In the genomic region with DNA sequence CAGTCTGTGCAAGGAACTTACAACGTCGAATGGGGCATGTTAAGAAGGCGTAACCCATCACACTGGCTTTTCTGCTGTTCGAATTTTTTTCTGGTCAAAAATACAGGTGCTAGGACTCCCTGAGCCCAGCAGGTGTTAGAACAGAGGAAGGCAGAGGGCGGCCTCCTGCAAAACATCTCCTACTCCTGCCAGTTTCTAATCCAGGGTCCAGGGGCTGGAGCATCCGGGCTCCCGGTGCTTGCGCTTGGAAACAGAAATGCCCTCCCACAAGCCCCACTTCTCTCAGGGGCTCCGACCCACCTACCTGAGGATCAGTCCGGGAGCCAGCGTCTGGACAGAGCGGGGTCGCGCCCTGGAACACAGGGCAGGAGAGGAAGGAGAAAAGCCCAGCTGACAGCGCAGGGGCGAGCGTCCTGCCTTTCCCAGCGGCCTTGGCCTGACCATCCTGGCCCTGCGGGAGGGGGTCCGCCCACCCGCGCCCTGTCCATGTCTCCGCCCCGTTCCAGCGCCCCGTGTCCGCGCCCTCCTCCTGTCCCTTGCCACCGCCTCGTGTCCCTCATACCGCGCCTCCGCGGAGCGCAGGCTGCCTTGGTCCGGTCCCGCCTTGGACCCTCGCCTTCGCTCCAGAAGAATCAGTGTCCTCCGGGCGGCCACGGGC, we compare ENCODE assay signal across 16 cellular contexts. TPM values are rescaled to one million over a fixed set of nuclear protein-coding genes. Genes with fewer than 3 reads are reported as not detected.
A peak's percentile ranks its signal among the peaks of the same experiment; 100 is the strongest.
DNase-seq lines count a peak whose midpoint lies in the region; ATAC-seq and TF ChIP-seq lines count a peak whose summit lies in the region.
"Had no signal": no experiment of that assay in that cellular context is flagged by ENCODE, and none has a peak within 500 bp of the region (broad histone marks: within the 10 kb centered on the region; RNA-seq: fewer than 3 reads in every experiment).

No MANE protein-coding gene starts in this region.

- H3K4me1 Mint-ChIP-seq in CD4-positive, alpha-beta T cell (ENCODE audit: low read depth) = no peaks in the 10 kb centered on the region

- intact Hi-C loops in left lung (cut with DNase I) = no loop called here
- intact Hi-C loops in CD4-positive, alpha-beta T cell (cut with DNase I, micrococcal nuclease) = no loop called here

- H3K36me3 ChIP-seq in HUES64 (ENCODE audit: insufficient read depth, low read length) (no peaks in the 10 kb centered on the region), left lung (no peaks in the 10 kb centered on the region), smooth muscle cell (ENCODE audit: low read depth) (no peaks in the 10 kb centered on the region)
- H3K36me3 ChIP-seq: ascending aorta, gastroesophageal sphincter, SJCRH30, spleen had no signal

- H3K27ac ChIP-seq in HUES64 (ENCODE audit: low read depth, low read length) (no peak overlapping the region), left lung (no peak overlapping the region), smooth muscle cell (ENCODE audit: low read depth) (no peak overlapping the region)
- no peak overlapping the region for H3K27ac ChIP-seq in CD4-positive, alpha-beta T cell (ENCODE audit: low read depth, low read length)
- H3K27ac ChIP-seq: ascending aorta, gastroesophageal sphincter, SJCRH30, spleen had no signal

- 81% methylated on average over 42 of the region's 42 CpGs for WGBS in HUES64
- WGBS in smooth muscle cell (ENCODE audit: low lambda C conversion rate) = 48% methylated on average over 33 of the region's 42 CpGs

- no peak overlapping the region for H2AFZ ChIP-seq in smooth muscle cell (ENCODE audit: low read depth)

- H3K4me3 Mint-ChIP-seq in CD4-positive, alpha-beta T cell = no peak overlapping the region
- H3K4me3 Mint-ChIP-seq: activated CD8-positive, alpha-beta T cell treated with anti-CD3 and anti-CD28 coated beads, Interleukin-2, amount 10 ng/mL, durations not matched to agents 7 days and 5 days had no signal

- H3K9ac ChIP-seq in HUES64 (ENCODE audit: low read depth, low read length) (no peak overlapping the region), smooth muscle cell (ENCODE audit: low read depth) (no peak overlapping the region)

- H3K9me3 ChIP-seq in HUES64 (ENCODE audit: insufficient read depth, low read depth, low read length) (no peaks in the 10 kb centered on the region), left lung (peaks cover 0 to 3% of the 10 kb centered on the region in 2 donors), smooth muscle cell (replicated peaks; ENCODE audit: low read depth) (no peaks in the 10 kb centered on the region)
- H3K9me3 ChIP-seq in CD4-positive, alpha-beta T cell (ENCODE audit: control insufficient read depth, low read length) = no peaks in the 10 kb centered on the region
- H3K9me3 ChIP-seq: ascending aorta, SJCRH30 had no signal

- CTCF ChIA-PET in CD4-positive, alpha-beta T cell (lab: Charles Lee) = no interaction called here

- no peaks in the 10 kb centered on the region for H3F3A ChIP-seq in smooth muscle cell (ENCODE audit: low read depth)

- H3K4me1 ChIP-seq in HUES64 (ENCODE audit: insufficient read depth, low read length) (no peaks in the 10 kb centered on the region), left lung (no peaks in the 10 kb centered on the region), smooth muscle cell (ENCODE audit: low read depth) (no peaks in the 10 kb centered on the region)
- H3K4me1 ChIP-seq: ascending aorta, gastroesophageal sphincter, SJCRH30, spleen had no signal

- POLR2A ChIA-PET in CD4-positive, alpha-beta T cell (lab: Charles Lee) = no interaction called here

- H3K27me3 Mint-ChIP-seq in CD4-positive, alpha-beta T cell = peaks cover 4% of the 10 kb centered on the region

- peak; percentile 2 for DNase-seq in epithelial cell of esophagus (ENCODE audit: low read depth)
- peak in 1 of 2 donors; percentile 79 for DNase-seq in left lung
- DNase-seq in smooth muscle cell (lab: John Stamatoyannopoulos, UW; ENCODE audit: unreplicated experiment) = no peak
- no peak for DNase-seq in NCI-H187 treated with DMSO at 0.1 percent for 48 hours (lab: John Stamatoyannopoulos, UW)
- no peak for DNase-seq in activated naive CD4-positive, alpha-beta T cell treated with Interleukin-2 at 50 U/mL for 16 hours
- no peak for DNase-seq in CD4-positive, alpha-beta T cell
- DNase-seq: activated CD8-positive, alpha-beta T cell treated with anti-CD3 and anti-CD28 coated beads, Interleukin-2, amount 10 ng/mL, durations not matched to agents 7 days and 5 days; activated effector memory CD4-positive, alpha-beta T cell treated with Interleukin-2 at 50 U/mL for 16 hours; effector CD4-positive, alpha-beta T cell; left ventricle myocardium superior; SJCRH30; spleen had no signal

- TF ChIP-seq CTCF in epithelial cell of esophagus (IDR thresholded peaks at IDR 0.05; ENCODE audit: insufficient read depth, low read depth, low read length, missing control alignments) (no peak), left lung (IDR thresholded peaks at IDR 0.05) (no peak), smooth muscle cell (IDR thresholded peaks at IDR 0.05; ENCODE audit: borderline replicate concordance, insufficient read depth, poor library complexity, severe bottlenecking) (no peak)
- TF ChIP-seq CTCF in CD4-positive, alpha-beta T cell (IDR thresholded peaks at IDR 0.05) = no peak

- peak overlapping the region; percentile 51 for H3K4me2 ChIP-seq in smooth muscle cell

- H3K27me3 ChIP-seq in HUES64 (ENCODE audit: insufficient read depth, low read length) (peaks cover 16% of the 10 kb centered on the region), left lung (peaks cover 0 to 13% of the 10 kb centered on the region in 2 donors), smooth muscle cell (ENCODE audit: low read depth) (peaks cover 28% of the 10 kb centered on the region)
- H3K27me3 ChIP-seq in CD4-positive, alpha-beta T cell (ENCODE audit: control insufficient read depth, insufficient read depth, low read length) = no peaks in the 10 kb centered on the region
- H3K27me3 ChIP-seq: ascending aorta had no signal

- H4K20me1 ChIP-seq in smooth muscle cell (ENCODE audit: low read depth) = no peaks in the 10 kb centered on the region

- H3K27ac Mint-ChIP-seq in CD4-positive, alpha-beta T cell = no peak overlapping the region
- H3K27ac Mint-ChIP-seq: activated CD8-positive, alpha-beta T cell treated with anti-CD3 and anti-CD28 coated beads, Interleukin-2, amount 10 ng/mL, durations not matched to agents 7 days and 5 days had no signal

- H3K79me2 ChIP-seq in smooth muscle cell (ENCODE audit: low read depth) = no peaks in the 10 kb centered on the region

- H3K36me3 Mint-ChIP-seq in CD4-positive, alpha-beta T cell (ENCODE audit: low read depth) = no peaks in the 10 kb centered on the region

- ATAC-seq in left lung (peak; percentile 58), HG03175 (IDR thresholded peaks at IDR 0.05; ENCODE audit: unreplicated experiment) (no peak)
- no peak for ATAC-seq in CD4-positive, alpha-beta T cell (ENCODE audit: poor library complexity)
- ATAC-seq: activated CD8-positive, alpha-beta T cell treated with anti-CD3 and anti-CD28 coated beads, Interleukin-2, amount 10 ng/mL, durations not matched to agents 7 days and 5 days; gastroesophageal sphincter; left ventricle myocardium superior had no signal

- peak overlapping the region; percentile 47 for H3K4me3 ChIP-seq in HUES64 (ENCODE audit: low read length)
- peak overlapping the region; percentile 35 for H3K4me3 ChIP-seq in epithelial cell of esophagus (ENCODE audit: low read length)
- H3K4me3 ChIP-seq in left lung = no peak overlapping the region
- peak overlapping the region; percentile 32 for H3K4me3 ChIP-seq in smooth muscle cell
- H3K4me3 ChIP-seq: ascending aorta, gastroesophageal sphincter, SJCRH30, spleen had no signal

- no peaks in the 10 kb centered on the region for H3K9me3 Mint-ChIP-seq in CD4-positive, alpha-beta T cell

RNA-seq across cellular contexts. Expression of gene LPA, which starts 14.8 kb away (rescaled TPM):
- not detected for polyA plus RNA-seq in HUES64 (2013, experiment 1 of 2)
- polyA plus RNA-seq in HUES64 (2013, experiment 2 of 2) = not detected
- not detected for total RNA-seq in left lung
- total RNA-seq in smooth muscle cell = not detected in 2 replicates
- not detected in 2 replicates for polyA plus RNA-seq in smooth muscle cell
- not detected for total RNA-seq in CD4-positive, alpha-beta T cell
- total RNA-seq: activated CD8-positive, alpha-beta T cell treated with anti-CD3 and anti-CD28 coated beads, Interleukin-2, amount 10 ng/mL, durations not matched to agents 7 days and 5 days; ascending aorta; gastroesophageal sphincter; left ventricle myocardium superior; SJCRH30; spleen had no signal
- polyA plus RNA-seq: spleen had no signal

RNA-seq across cellular contexts. Expression of gene PLG, which starts 23.2 kb away (rescaled TPM):
- polyA plus RNA-seq in HUES64 (2013, experiment 1 of 2) = not detected
- polyA plus RNA-seq in HUES64 (2013, experiment 2 of 2) = 0.38 TPM
- under 1 TPM; 0.29 to 0.79 TPM for total RNA-seq in left lung
- not detected in 2 replicates for total RNA-seq in smooth muscle cell
- polyA plus RNA-seq in smooth muscle cell = 1.5 TPM in 2 replicates
- total RNA-seq in CD4-positive, alpha-beta T cell = not detected
- total RNA-seq: gastroesophageal sphincter had no signal
- polyA plus RNA-seq: spleen had no signal

Comparison
In these comparisons a context has a peak if more than half of its experiments do, and no peak if none do; other contexts are left out.
1. H3K4me3 ChIP-seq: peak in HUES64 (single experiment), epithelial cell of esophagus (single experiment) and smooth muscle cell (single experiment); none in left lung (0 of 2).